35 cellular contexts compared by ENCODE assay signal in the genomic region with DNA sequence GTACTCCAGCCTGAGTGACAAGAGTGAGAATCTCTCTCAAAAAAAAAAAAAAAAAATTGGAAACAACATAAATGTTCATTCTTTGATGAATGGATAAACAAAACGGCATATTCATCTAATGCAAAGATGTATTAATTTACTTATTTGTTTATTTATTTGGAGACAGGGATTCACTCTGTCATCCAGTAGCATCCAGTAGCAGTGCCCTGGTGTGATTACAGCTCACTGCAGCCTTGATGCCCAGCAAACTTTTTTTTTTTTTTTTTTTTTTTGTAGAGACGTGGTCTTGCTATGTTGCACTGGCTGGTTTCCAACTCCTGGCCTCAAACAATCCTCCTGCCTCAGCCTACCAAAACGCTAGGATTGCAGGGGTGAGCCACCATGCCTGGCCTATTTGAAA. TPM values are rescaled to one million over a fixed set of nuclear protein-coding genes. Genes with fewer than 3 reads are reported as not detected.
A peak's percentile ranks its signal among the peaks of the same experiment; 100 is the strongest.
DNase-seq lines count a peak whose midpoint lies in the region; ATAC-seq and TF ChIP-seq lines count a peak whose summit lies in the region.
"Had no signal": no experiment of that assay in that cellular context is flagged by ENCODE, and none has a peak within 500 bp of the region (broad histone marks: within the 10 kb centered on the region; RNA-seq: fewer than 3 reads in every experiment).

No MANE protein-coding gene starts in this region.

- peaks cover 3% of the 10 kb centered on the region for H3K36me3 Mint-ChIP-seq in activated CD4-positive, alpha-beta T cell treated with anti-CD3 and anti-CD28 coated beads, Interleukin-2, amount 10 ng/mL, durations not matched to agents 24 days and 14 days (ENCODE audit: low read depth)
- H3K36me3 Mint-ChIP-seq in Caco-2 (ENCODE audit: insufficient read depth, unreplicated experiment) (peaks cover 17% of the 10 kb centered on the region), brain (no peaks in the 10 kb centered on the region)
- H3K36me3 Mint-ChIP-seq: activated CD8-positive, alpha-beta memory T cell treated with anti-CD3 and anti-CD28 coated beads, Interleukin-2, amount 10 ng/mL, durations not matched to agents 7 days and 5 days had no signal

- intact Hi-C loops in activated CD4-positive, alpha-beta T cell treated with anti-CD3 and anti-CD28 coated beads, Interleukin-2, amount 10 ng/mL, durations not matched to agents 24 days and 14 days (cut with micrococcal nuclease), result loop anchor here (2.0 kb wide), 3 partner anchors 17 to 51 kb away; a partner anchor contains a TSS
- intact Hi-C loops in Caco-2 (cut with micrococcal nuclease; ENCODE audit: unreplicated experiment) (no loop called here), OCI-LY7 (cut with micrococcal nuclease; ENCODE audit: unreplicated experiment) (loop anchor here (2.0 to 5.0 kb wide), 6 partner anchors 13 to 369 kb away; a partner anchor contains a TSS), left ventricle myocardium superior (cut with micrococcal nuclease) (no loop called here)

- peaks cover 11% of the 10 kb centered on the region for H3K4me1 ChIP-seq in Caco-2
- H3K4me1 ChIP-seq in OCI-LY7 (ENCODE audit: insufficient read depth, low read length, poor library complexity, severe bottlenecking), result peaks cover 58% of the 10 kb centered on the region
- H3K4me1 ChIP-seq: parathyroid adenoma had no signal

- no peaks in the 10 kb centered on the region for H3K9me3 Mint-ChIP-seq in activated CD4-positive, alpha-beta T cell treated with anti-CD3 and anti-CD28 coated beads, Interleukin-2, amount 10 ng/mL, durations not matched to agents 24 days and 14 days
- H3K9me3 Mint-ChIP-seq in Caco-2 (ENCODE audit: unreplicated experiment), result no peaks in the 10 kb centered on the region
- peaks cover 0 to 17% (median 10%) of the 10 kb centered on the region in 5 experiments for H3K9me3 Mint-ChIP-seq in brain

- TF ChIP-seq CTCF in Caco-2 (IDR thresholded peaks at IDR 0.05; ENCODE audit: insufficient read depth in 1 of 2, low read depth in 1 of 2, low read length in 1 of 2, severe bottlenecking in 1 of 2, unreplicated experiment in 1 of 2), result no peak
- no peak for TF ChIP-seq CTCF in OCI-LY7 (conservative IDR thresholded peaks at IDR 0.05; ENCODE audit: low read length)
- TF ChIP-seq CTCF in brain (conservative IDR thresholded peaks at IDR 0.05), result no peak

- peaks cover 51% of the 10 kb centered on the region for H3K4me1 Mint-ChIP-seq in activated CD4-positive, alpha-beta T cell treated with anti-CD3 and anti-CD28 coated beads, Interleukin-2, amount 10 ng/mL, durations not matched to agents 24 days and 14 days
- H3K4me1 Mint-ChIP-seq in Caco-2 (ENCODE audit: low read depth, unreplicated experiment), result peaks cover 16% of the 10 kb centered on the region
- H3K4me1 Mint-ChIP-seq in brain, result peaks cover 51% of the 10 kb centered on the region

- H3K36me3 ChIP-seq in Caco-2 (ENCODE audit: control insufficient read depth, insufficient read depth, low read length) (no peaks in the 10 kb centered on the region), OCI-LY7 (ENCODE audit: insufficient read depth, low read length) (no peaks in the 10 kb centered on the region)
- H3K36me3 ChIP-seq: brain microvascular endothelial cell, left lung, SJSA1, upper lobe of right lung had no signal

- no peak for ATAC-seq in left ventricle myocardium superior
- ATAC-seq: activated CD8-positive, alpha-beta memory T cell treated with anti-CD3 and anti-CD28 coated beads, Interleukin-2, amount 10 ng/mL, durations not matched to agents 7 days and 5 days; esophagus mucosa; left lung; stimulated activated naive B cell treated with anti-CD40 and anti-IgM and Interleukin-4, amounts not matched to agents 10 μg/mL and 1 μg/mL and 100 μg/mL, for 72 hours; upper lobe of right lung had no signal

- H3K27me3 Mint-ChIP-seq in activated CD4-positive, alpha-beta T cell treated with anti-CD3 and anti-CD28 coated beads, Interleukin-2, amount 10 ng/mL, durations not matched to agents 24 days and 14 days, result peaks cover 57% of the 10 kb centered on the region
- H3K27me3 Mint-ChIP-seq in Caco-2 (ENCODE audit: insufficient read depth, unreplicated experiment) (peaks cover 3% of the 10 kb centered on the region), brain (peaks cover 100% of the 10 kb centered on the region)

- H2AFZ ChIP-seq in OCI-LY7 (ENCODE audit: low read length), result no peak overlapping the region; the same call in 1 of the 2 replicates
- H2AFZ ChIP-seq: parathyroid adenoma had no signal

- CTCF ChIA-PET in Caco-2 (lab: Charles Lee) (interaction anchor here (0.7 to 2.4 kb wide), 2 partner anchors 13 to 285 kb away, joined by 4 to 17 read pairs; no protein-coding TSS in a partner anchor), OCI-LY7 (lab: Charles Lee; ENCODE audit: unreplicated experiment) (interaction anchor here (0.7 to 2.0 kb wide), 3 partner anchors 11 to 321 kb away, joined by 3 to 6 read pairs (median 4); no protein-coding TSS in a partner anchor)

- no peak for DNase-seq in activated CD4-positive, alpha-beta T cell treated with anti-CD3 and anti-CD28 coated beads, Interleukin-2, amount 10 ng/mL, durations not matched to agents 24 days and 14 days
- DNase-seq in activated CD4-positive, alpha-beta T cell treated with anti-CD3 and anti-CD28 coated beads for 48 hours, result no peak
- DNase-seq in Caco-2, result no peak
- DNase-seq in OCI-LY7 (ENCODE audit: low spot score), result peak; percentile 35
- DNase-seq in AG08396 (ENCODE audit: low spot score), result no peak
- no peak for DNase-seq in NCI-H1930 (lab: John Stamatoyannopoulos, UW)
- no peak for DNase-seq in left ventricle myocardium superior
- DNase-seq: activated CD4-positive, CD25-positive, alpha-beta regulatory T cell treated with anti-CD3 and anti-CD28 coated beads, Interleukin-2, amount 50 U/mL, for 72 hours; activated CD8-positive, alpha-beta memory T cell treated with anti-CD3 and anti-CD28 coated beads, Interleukin-2, amount 10 ng/mL, durations not matched to agents 7 days and 5 days; activated T-cell treated with anti-CD3 and anti-CD28 coated beads, Interleukin-2, amount 50 U/mL, for 48 hours; AML-193; amniotic stem cell; brain microvascular endothelial cell; CD4-positive, alpha-beta memory T cell; left lung; mesendoderm; NCI-H1436 treated with DMSO at 0.1 percent for 48 hours; NCI-H2107; NCI-H345; NCI-H774; retina; stimulated activated naive B cell treated with anti-CD40 and anti-IgM and Interleukin-4, amounts not matched to agents 10 μg/mL and 1 μg/mL and 100 μg/mL, for 72 hours; upper lobe of right lung had no signal

- H4K20me1 ChIP-seq in OCI-LY7 (ENCODE audit: insufficient read depth, low read length), result no peaks in the 10 kb centered on the region

- BruUV-seq in Caco-2 (replicated peaks; lab: Mats Ljungman, UMichigan) (no TSS peak), OCI-LY7 (replicated peaks; lab: Mats Ljungman, UMichigan) (no TSS peak)

- H3K4me2 ChIP-seq in OCI-LY7 (ENCODE audit: low read length), result peak overlapping the region; percentile 93

- no peak overlapping the region for H3K27ac Mint-ChIP-seq in activated CD4-positive, alpha-beta T cell treated with anti-CD3 and anti-CD28 coated beads, Interleukin-2, amount 10 ng/mL, durations not matched to agents 24 days and 14 days
- no peak overlapping the region for H3K27ac Mint-ChIP-seq in Caco-2 (ENCODE audit: unreplicated experiment)
- H3K27ac Mint-ChIP-seq in brain, result no peak overlapping the region
- H3K27ac Mint-ChIP-seq: stimulated activated naive B cell treated with anti-CD40 and anti-IgM and Interleukin-4, amounts not matched to agents 10 μg/mL and 1 μg/mL and 100 μg/mL, for 72 hours had no signal

- H3K4me3 ChIP-seq in Caco-2 (ENCODE audit: low read depth, low read length), result no peak overlapping the region
- peak overlapping the region; percentile 74 for H3K4me3 ChIP-seq in OCI-LY7 (ENCODE audit: low read depth, low read length, poor library complexity, severe bottlenecking)
- H3K4me3 ChIP-seq: left lung, SJSA1, skin epidermis, upper lobe of right lung had no signal

- peak overlapping the region; percentile 88 for H3K27ac ChIP-seq in OCI-LY7 (ENCODE audit: low read depth, low read length, poor library complexity, severe bottlenecking)
- H3K27ac ChIP-seq: brain microvascular endothelial cell, HL-60, left lung, parathyroid adenoma, RWPE1, SJSA1, skin epidermis, upper lobe of right lung had no signal

- POLR2A ChIA-PET in Caco-2 (lab: Charles Lee) (interaction anchor here (1.0 kb wide), 1 partner anchor 12 kb away, joined by 4 read pairs; no protein-coding TSS in a partner anchor), OCI-LY7 (lab: Charles Lee) (interaction anchor here (0.6 to 2.6 kb wide), 10 partner anchors 8 to 391 kb away, joined by 3 to 11 read pairs (median 4); no protein-coding TSS in a partner anchor)

- no peaks in the 10 kb centered on the region for H3K9me3 ChIP-seq in Caco-2
- no peaks in the 10 kb centered on the region for H3K9me3 ChIP-seq in OCI-LY7 (ENCODE audit: low read length)
- H3K9me3 ChIP-seq: left lung, upper lobe of right lung had no signal

- H3K9me2 ChIP-seq in OCI-LY7 (ENCODE audit: insufficient read depth, low read length), result no peaks in the 10 kb centered on the region

- peak overlapping the region; percentile 26 for H3K4me3 Mint-ChIP-seq in activated CD4-positive, alpha-beta T cell treated with anti-CD3 and anti-CD28 coated beads, Interleukin-2, amount 10 ng/mL, durations not matched to agents 24 days and 14 days
- H3K4me3 Mint-ChIP-seq in Caco-2 (ENCODE audit: unreplicated experiment) (peak overlapping the region; percentile 96), brain (peak overlapping the region in 4 of 5 experiments; percentile 26 to 60 (median 36))
- H3K4me3 Mint-ChIP-seq: stimulated activated naive B cell treated with anti-CD40 and anti-IgM and Interleukin-4, amounts not matched to agents 10 μg/mL and 1 μg/mL and 100 μg/mL, for 72 hours had no signal

- H3K27me3 ChIP-seq in Caco-2 (replicated peaks; ENCODE audit: control insufficient read depth, insufficient read depth, low read length), result no peaks in the 10 kb centered on the region
- H3K27me3 ChIP-seq: brain microvascular endothelial cell had no signal

- peaks cover 13% of the 10 kb centered on the region; the same call in 1 of the 2 replicates for H3K79me2 ChIP-seq in OCI-LY7 (ENCODE audit: insufficient read depth, low read depth, low read length)
- H3K79me2 ChIP-seq: parathyroid adenoma had no signal

RNA-seq across cellular contexts. Expression of a gene that starts 24.4 kb away (rescaled TPM):
- total RNA-seq in activated CD4-positive, alpha-beta T cell treated with anti-CD3 and anti-CD28 coated beads, Interleukin-2, amount 10 ng/mL, durations not matched to agents 24 days and 14 days, result not detected in 2 replicates
- total RNA-seq in Caco-2 (2022) (not detected in 2 replicates), OCI-LY7 (2022) (not detected in 2 replicates), left ventricle myocardium superior (not detected)
- 0.06 and 0.23 TPM in 2 replicates for total RNA-seq in OCI-LY7 (2014; rRNA removed; shearing (Covaris generic))
- not detected for polyA plus RNA-seq in brain (ENCODE audit: insufficient read depth, low read depth, low replicate concordance)
- total RNA-seq: activated CD8-positive, alpha-beta memory T cell treated with anti-CD3 and anti-CD28 coated beads, Interleukin-2, amount 10 ng/mL, durations not matched to agents 7 days and 5 days; CD4-positive, alpha-beta memory T cell; cerebellum; dermis microvascular lymphatic vessel endothelial cell; esophagus mucosa; fibroblast of villous mesenchyme; left lung; LHCN-M2; SJSA1; temporal lobe; upper lobe of right lung had no signal
- polyA plus RNA-seq: CD4-positive, alpha-beta memory T cell had no signal

RNA-seq across cellular contexts. Expression of a gene that starts 33.2 kb away (rescaled TPM):
- 2.7 TPM in 2 replicates for total RNA-seq in activated CD4-positive, alpha-beta T cell treated with anti-CD3 and anti-CD28 coated beads, Interleukin-2, amount 10 ng/mL, durations not matched to agents 24 days and 14 days
- total RNA-seq in Caco-2 (2022) (0.86 and 1.0 TPM in 2 replicates), OCI-LY7 (2022) (1.8 and 2.2 TPM in 2 replicates), left ventricle myocardium superior (20.0 TPM)
- total RNA-seq in OCI-LY7 (2014; rRNA removed; shearing (Covaris generic)), result 0.22 and 0.44 TPM in 2 replicates
- 0.22 TPM for polyA plus RNA-seq in brain (ENCODE audit: insufficient read depth, low read depth, low replicate concordance)

RNA-seq across cellular contexts. Expression of a gene that starts 40.8 kb away (rescaled TPM):
- not detected in 2 replicates for total RNA-seq in activated CD4-positive, alpha-beta T cell treated with anti-CD3 and anti-CD28 coated beads, Interleukin-2, amount 10 ng/mL, durations not matched to agents 24 days and 14 days
- not detected in 2 replicates for total RNA-seq in Caco-2 (2022)
- not detected in 2 replicates for total RNA-seq in OCI-LY7 (2014; rRNA removed; shearing (Covaris generic))
- total RNA-seq in OCI-LY7 (2022), result not detected in 2 replicates
- polyA plus RNA-seq in brain (ENCODE audit: insufficient read depth, low read depth, low replicate concordance), result not detected
- total RNA-seq in left ventricle myocardium superior, result not detected
- total RNA-seq: activated CD8-positive, alpha-beta memory T cell treated with anti-CD3 and anti-CD28 coated beads, Interleukin-2, amount 10 ng/mL, durations not matched to agents 7 days and 5 days; CD4-positive, alpha-beta memory T cell; cerebellum; dermis microvascular lymphatic vessel endothelial cell; esophagus mucosa; fibroblast of villous mesenchyme; left lung; LHCN-M2; SJSA1; temporal lobe; upper lobe of right lung had no signal
- polyA plus RNA-seq: CD4-positive, alpha-beta memory T cell had no signal

RNA-seq across cellular contexts. Expression of a gene that starts 51.3 kb away (rescaled TPM):
- 31.6 and 35.2 TPM in 2 replicates for total RNA-seq in activated CD4-positive, alpha-beta T cell treated with anti-CD3 and anti-CD28 coated beads, Interleukin-2, amount 10 ng/mL, durations not matched to agents 24 days and 14 days
- total RNA-seq in Caco-2 (2022) (23.6 and 28.7 TPM in 2 replicates), OCI-LY7 (2022) (68.2 and 73.4 TPM in 2 replicates), left ventricle myocardium superior (23.7 TPM)
- total RNA-seq in OCI-LY7 (2014; rRNA removed; shearing (Covaris generic)), result 30.2 and 30.4 TPM in 2 replicates
- polyA plus RNA-seq in brain (ENCODE audit: insufficient read depth, low read depth, low replicate concordance), result 33.0 TPM

Comparison
In these comparisons a context has a peak if more than half of its experiments do, and no peak if none do; other contexts are left out.
1. H3K4me3 Mint-ChIP-seq: peak in every context shown above with its lines; median percentile 96 in Caco-2; 36 in brain; 26 in activated CD4-positive, alpha-beta T cell treated with anti-CD3 and anti-CD28 coated beads, Interleukin-2, amount 10 ng/mL, durations not matched to agents 24 days and 14 days.
2. intact Hi-C loops: an anchor here in activated CD4-positive, alpha-beta T cell treated with anti-CD3 and anti-CD28 coated beads, Interleukin-2, amount 10 ng/mL, durations not matched to agents 24 days and 14 days (2.0 kb wide) and OCI-LY7 (2.0 to 5.0 kb wide); none called in Caco-2 and left ventricle myocardium superior.